8 cellular contexts compared by ENCODE assay signal in the genomic region with DNA sequence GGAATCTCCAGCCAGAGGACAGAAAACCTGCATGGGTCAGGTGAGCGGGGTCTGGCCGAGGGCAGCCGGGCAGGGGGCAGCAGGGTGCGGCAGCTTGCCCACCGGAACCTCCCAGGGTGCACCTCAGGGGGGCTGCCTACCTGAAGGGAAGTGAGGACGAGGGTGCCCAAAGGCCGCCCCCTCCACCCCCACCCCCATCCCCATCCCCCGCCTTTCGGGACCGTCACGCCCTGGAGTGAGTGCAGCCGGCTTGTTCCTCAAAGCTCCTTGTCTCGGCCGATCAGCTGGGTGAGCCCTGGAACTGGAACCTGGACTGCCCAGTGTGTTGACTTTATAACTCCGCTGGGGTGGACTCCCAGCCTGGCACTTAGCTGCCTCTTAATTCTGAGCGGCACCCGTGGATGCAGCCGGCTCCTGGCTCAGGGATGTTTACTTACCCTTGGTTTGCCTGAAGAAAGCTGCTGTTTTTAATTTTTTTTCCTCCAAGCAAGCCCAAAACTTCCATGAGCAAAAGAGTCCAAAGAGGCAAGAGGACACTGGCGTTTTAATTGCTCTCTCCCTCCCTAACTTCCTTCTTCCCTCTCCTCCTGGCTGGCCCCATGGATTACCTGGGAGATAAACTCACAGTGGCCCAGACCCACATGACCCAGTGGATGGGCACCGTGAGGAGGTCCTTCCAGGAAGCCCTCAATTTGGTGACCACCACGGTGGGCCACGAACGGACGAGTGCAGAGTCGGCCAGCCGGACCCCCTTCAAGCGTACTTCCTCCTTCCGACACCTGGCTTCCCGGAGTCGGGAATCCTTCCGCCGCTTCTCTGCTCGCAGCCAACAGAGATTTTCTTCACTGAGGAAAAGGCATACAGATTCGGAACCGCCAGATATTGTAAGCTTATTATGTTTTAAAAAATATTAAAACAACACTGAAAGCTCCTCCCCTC.
DNase-seq lines count a peak whose midpoint lies in the region; ATAC-seq, FAIRE-seq and TF ChIP-seq lines count a peak whose summit lies in the region.

No MANE protein-coding gene starts in this region.

- ATAC-seq in gastrocnemius medialis, result peak; percentile 19 to 28

- peak in 1 of 5 experiments; percentile 33 for TF ChIP-seq CTCF in gastrocnemius medialis (IDR thresholded peaks at IDR 0.05 in 4 of 5, conservative IDR thresholded peaks at IDR 0.05 in 1 of 5)

- H3K4me1 ChIP-seq in iPS DF 6.9 (ENCODE audit: control insufficient read depth, insufficient read depth, low read length), result peaks cover 4% of the 10 kb centered on the region
- peaks cover 26 to 31% of the 10 kb centered on the region in 2 donors for H3K4me1 ChIP-seq in gastrocnemius medialis

- no peak for FAIRE-seq in GM12892 (lab: Jason Lieb, UNC)

- in situ Hi-C loops in gastrocnemius medialis (cut with MboI; ENCODE audit: low sequenced_read_pairs in 4 of 4), result loop anchor here in 1 of 4 donors (10.0 kb wide), 1 partner anchor 53 kb away; no protein-coding TSS in a partner anchor

- H3K9me3 ChIP-seq in iPS DF 6.9 (ENCODE audit: control insufficient read depth, insufficient read depth, low read length), result no peaks in the 10 kb centered on the region
- no peaks in the 10 kb centered on the region for H3K9me3 ChIP-seq in gastrocnemius medialis

- H3K27me3 ChIP-seq in iPS DF 6.9 (ENCODE audit: control insufficient read depth, insufficient read depth, low read length), result no peaks in the 10 kb centered on the region
- H3K27me3 ChIP-seq in gastrocnemius medialis, result no peaks in the 10 kb centered on the region

- peaks cover 16% of the 10 kb centered on the region for H3K4me1 Mint-ChIP-seq in activated naive CD8-positive, alpha-beta T cell treated with anti-CD3 and anti-CD28 coated beads for 36 hours

- H3K27ac Mint-ChIP-seq in activated naive CD8-positive, alpha-beta T cell treated with anti-CD3 and anti-CD28 coated beads for 36 hours, result peak overlapping the region; percentile 56

- no peaks in the 10 kb centered on the region for H3K36me3 ChIP-seq in iPS DF 6.9 (ENCODE audit: control insufficient read depth, insufficient read depth, low read length)
- peaks cover 0 to 13% of the 10 kb centered on the region in 2 donors for H3K36me3 ChIP-seq in gastrocnemius medialis

- peak overlapping the region; percentile 77 for H3K4me3 Mint-ChIP-seq in activated naive CD8-positive, alpha-beta T cell treated with anti-CD3 and anti-CD28 coated beads for 36 hours

- no peaks in the 10 kb centered on the region for H3K9me3 Mint-ChIP-seq in activated naive CD8-positive, alpha-beta T cell treated with anti-CD3 and anti-CD28 coated beads for 36 hours

- H3K27ac ChIP-seq in iPS DF 6.9 (ENCODE audit: low read length) (no peak overlapping the region), gastrocnemius medialis (peak overlapping the region; percentile 85 to 99 (median 95))

- WGBS in iPS DF 6.9 (ENCODE audit: insufficient coverage, insufficient read length), result no CpG with 5 or more reads among the region's 35 CpGs

- no peak for TF ChIP-seq POLR2A in gastrocnemius medialis (IDR thresholded peaks at IDR 0.05)
- TF ChIP-seq POLR2A in GM12892 (IDR thresholded peaks at IDR 0.05; ENCODE audit: low read depth, low read length), result no peak

- H3K4me3 ChIP-seq in iPS DF 6.9 (ENCODE audit: low read length) (peak overlapping the region; percentile 47), gastrocnemius medialis (peak overlapping the region; percentile 71 to 80 (median 79))

- no peaks in the 10 kb centered on the region for H3K36me3 Mint-ChIP-seq in activated naive CD8-positive, alpha-beta T cell treated with anti-CD3 and anti-CD28 coated beads for 36 hours

- H3K27me3 Mint-ChIP-seq in activated naive CD8-positive, alpha-beta T cell treated with anti-CD3 and anti-CD28 coated beads for 36 hours, result no peaks in the 10 kb centered on the region

- intact Hi-C loops in gastrocnemius medialis (cut with DNase I; ENCODE audit: low total_unique reads), result loop anchor here (1.0 to 10.0 kb wide), 3 partner anchors 19 to 633 kb away; partner anchors contain the start of gene MYO18B

- DNase-seq in SKM-1 treated with dmso at 0.1 percent for 144 hours (lab: John Stamatoyannopoulos, UW; ENCODE audit: unreplicated experiment) (peak; percentile 19), SKM-1 (lab: John Stamatoyannopoulos, UW; ENCODE audit: unreplicated experiment) (no peak), iPS DF 6.9 (ENCODE audit: low read depth, low spot score) (no peak), gastrocnemius medialis (peak; percentile 56 to 75), GM12892 (ENCODE audit: insufficient read length) (no peak), NCI-H1092 (lab: John Stamatoyannopoulos, UW) (no peak), activated gamma-delta T cell (lab: John Stamatoyannopoulos, UW) (no peak)
- peak; percentile 4 for DNase-seq in activated naive CD8-positive, alpha-beta T cell treated with anti-CD3 and anti-CD28 coated beads for 36 hours

Comparison
In these comparisons a context has a peak if more than half of its experiments do, and no peak if none do; other contexts are left out.
1. DNase-seq: peak in SKM-1 treated with dmso at 0.1 percent for 144 hours (single experiment), activated naive CD8-positive, alpha-beta T cell treated with anti-CD3 and anti-CD28 coated beads for 36 hours (single experiment) and gastrocnemius medialis (2 of 2); none in SKM-1 (single experiment), iPS DF 6.9 (single experiment), GM12892 (single experiment), NCI-H1092 (single experiment) and activated gamma-delta T cell (single experiment).